ENCODE assay signal across 22 cellular contexts in the genomic region with DNA sequence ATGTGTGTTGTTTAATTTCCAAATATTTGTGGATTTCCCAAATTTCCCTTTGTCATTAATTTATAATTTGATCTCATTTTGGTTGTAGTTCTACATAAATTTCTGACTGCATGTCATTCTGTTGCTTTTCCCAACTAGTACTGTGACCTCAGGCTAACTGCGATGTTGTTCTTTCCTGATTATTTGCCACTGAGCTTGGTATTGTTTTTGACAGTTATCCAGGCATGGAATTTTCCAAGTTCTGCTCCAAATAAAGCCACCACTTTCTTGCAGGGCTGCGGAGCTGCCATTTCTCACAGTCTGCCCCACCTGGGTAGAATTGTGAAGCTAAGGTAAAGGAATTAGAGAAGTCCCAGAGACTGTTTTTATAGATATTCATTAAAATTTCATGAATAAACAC.
"Had no signal": no experiment of that assay in that cellular context is flagged by ENCODE, and none has a peak within 500 bp of the region (broad histone marks: within the 10 kb centered on the region; RNA-seq: fewer than 3 reads in every experiment).

No MANE protein-coding gene starts in this region.

- H3K4me1 ChIP-seq: esophagus muscularis mucosa, gastrocnemius medialis, heart right ventricle, suprapubic skin, tibial nerve, upper lobe of right lung, vagina had no signal

- H3K9me3 Mint-ChIP-seq: naive thymus-derived CD4-positive, alpha-beta T cell; stimulated activated effector memory CD8-positive, alpha-beta T cell treated with anti-CD3 and anti-CD28 coated beads, Interleukin-12 subunit alpha, Interleukin-12 subunit beta, amount 100 ng/mL, for 72 hours had no signal

- H3K36me3 ChIP-seq: esophagus muscularis mucosa, gastrocnemius medialis, heart right ventricle, suprapubic skin, tibial nerve, upper lobe of right lung, vagina had no signal

- H3K36me3 Mint-ChIP-seq: naive thymus-derived CD4-positive, alpha-beta T cell; stimulated activated effector memory CD8-positive, alpha-beta T cell treated with anti-CD3 and anti-CD28 coated beads, Interleukin-12 subunit alpha, Interleukin-12 subunit beta, amount 100 ng/mL, for 72 hours had no signal

- H3K27me3 ChIP-seq: esophagus muscularis mucosa, suprapubic skin, upper lobe of right lung, vagina had no signal

- DNase-seq: cortex of kidney; effector memory CD4-positive, alpha-beta T cell; gastrocnemius medialis; heart right ventricle; hypothalamus; mammary epithelial cell; naive thymus-derived CD4-positive, alpha-beta T cell; nephron progenitor cell; right cardiac atrium; stimulated activated CD4-positive, alpha-beta T cell treated with anti-CD3 and anti-CD28 coated beads, Interleukin-4, amount 100 ng/mL, for 1 hour; stimulated activated CD8-positive, alpha-beta memory T cell treated with anti-CD3 and anti-CD28 coated beads, Interleukin-4, amount 100 ng/mL, for 48 hours; stimulated activated naive CD8-positive, alpha-beta T cell treated with anti-CD3 and anti-CD28 coated beads, Interleukin-15, Interleukin-2, amounts not matched to agents 100 U/mL and 50 U/mL, for 24 hours; upper lobe of right lung had no signal

- H3K27ac Mint-ChIP-seq: naive thymus-derived CD4-positive, alpha-beta T cell; nephron progenitor cell; stimulated activated effector memory CD8-positive, alpha-beta T cell treated with anti-CD3 and anti-CD28 coated beads, Interleukin-12 subunit alpha, Interleukin-12 subunit beta, amount 100 ng/mL, for 72 hours had no signal

- H3K4me1 Mint-ChIP-seq: nephron progenitor cell; stimulated activated effector memory CD8-positive, alpha-beta T cell treated with anti-CD3 and anti-CD28 coated beads, Interleukin-12 subunit alpha, Interleukin-12 subunit beta, amount 100 ng/mL, for 72 hours had no signal

- H3K4me3 ChIP-seq: esophagus muscularis mucosa, gastrocnemius medialis, heart right ventricle, smooth muscle cell, suprapubic skin, tibial nerve, upper lobe of right lung, vagina had no signal

- H3K9me3 ChIP-seq: esophagus muscularis mucosa, gastrocnemius medialis, heart right ventricle, suprapubic skin, tibial nerve, upper lobe of right lung, vagina had no signal

- H3K27ac ChIP-seq: epithelial cell of prostate, esophagus muscularis mucosa, gastrocnemius medialis, heart right ventricle, suprapubic skin, tibial nerve, upper lobe of right lung, vagina had no signal

- H3K4me2 ChIP-seq: smooth muscle cell had no signal

- FAIRE-seq: endometrium had no signal

- H3K4me3 Mint-ChIP-seq: naive thymus-derived CD4-positive, alpha-beta T cell; nephron progenitor cell; stimulated activated effector memory CD8-positive, alpha-beta T cell treated with anti-CD3 and anti-CD28 coated beads, Interleukin-12 subunit alpha, Interleukin-12 subunit beta, amount 100 ng/mL, for 72 hours had no signal

- ATAC-seq: gastrocnemius medialis; heart right ventricle; left lobe of liver; naive thymus-derived CD4-positive, alpha-beta T cell; stimulated activated effector memory CD8-positive, alpha-beta T cell treated with anti-CD3 and anti-CD28 coated beads, Interleukin-12 subunit alpha, Interleukin-12 subunit beta, amount 100 ng/mL, for 72 hours; stimulated activated naive CD8-positive, alpha-beta T cell treated with anti-CD3 and anti-CD28 coated beads, Interleukin-15, Interleukin-2, amounts not matched to agents 100 U/mL and 50 U/mL, for 24 hours; upper lobe of right lung had no signal
